ENCODE assay signal across 2 cellular contexts in genomic region chr9:5494765-5495164, GRCh38. TPM values are rescaled to one million over a fixed set of nuclear protein-coding genes. Genes with fewer than 3 reads are reported as not detected.
"Had no signal": no experiment of that assay in that cellular context is flagged by ENCODE, and none has a peak within 500 bp of the region (broad histone marks: within the 10 kb centered on the region; RNA-seq: fewer than 3 reads in every experiment).

No MANE protein-coding gene starts in this region.

RNA-seq across cellular contexts. Expression of gene PDCD1LG2, which starts 15.6 kb away (rescaled TPM):
- total RNA-seq: cardiac muscle cell had no signal
- polyA plus RNA-seq: cardiac muscle cell had no signal

RNA-seq across cellular contexts. Expression of gene CD274, which starts 44.4 kb away (rescaled TPM):
- total RNA-seq: cardiac muscle cell had no signal
- polyA plus RNA-seq: cardiac muscle cell had no signal

RNA-seq across cellular contexts. Expression of gene PLGRKT, which starts 57.0 kb away (rescaled TPM):
- total RNA-seq: ascending aorta had no signal
